In the genomic region with DNA sequence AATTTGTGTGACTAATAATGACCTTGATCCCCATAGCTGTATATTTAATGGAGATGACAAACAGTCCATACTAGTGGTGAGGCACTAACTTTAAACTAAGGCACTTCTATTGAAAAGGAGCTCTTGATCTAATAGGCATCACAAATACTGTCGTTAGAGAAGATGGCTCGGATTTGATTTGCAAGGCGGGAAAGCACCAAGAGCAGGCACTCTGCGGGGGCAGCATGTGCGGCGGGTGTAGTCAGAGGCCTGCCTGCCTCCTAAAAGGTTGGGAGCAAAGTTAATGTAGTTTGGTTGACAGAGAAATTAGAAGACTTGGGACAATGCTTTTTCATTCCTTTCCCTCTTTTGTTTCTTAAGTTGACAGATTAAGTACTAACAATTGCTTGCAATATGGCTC, we compare ENCODE assay signal across 24 cellular contexts.
"Had no signal": no experiment of that assay in that cellular context is flagged by ENCODE, and none has a peak within 500 bp of the region (broad histone marks: within the 10 kb centered on the region; RNA-seq: fewer than 3 reads in every experiment).

No MANE protein-coding gene starts in this region.

- H3K36me3 Mint-ChIP-seq: activated CD8-positive, alpha-beta memory T cell treated with anti-CD3 and anti-CD28 coated beads, Interleukin-2, amount 10 ng/mL, durations not matched to agents 7 days and 5 days had no signal

- H3K27ac Mint-ChIP-seq: activated CD8-positive, alpha-beta memory T cell treated with anti-CD3 and anti-CD28 coated beads, Interleukin-2, amount 10 ng/mL, durations not matched to agents 7 days and 5 days; activated naive CD4-positive, alpha-beta T cell treated with anti-CD3 and anti-CD28 coated beads, Interleukin-2, amount 50 U/mL, for 24 hours; activated T-cell treated with anti-CD3 and anti-CD28 coated beads, Interleukin-2, amount 50 U/mL, for 24 hours; activated T-helper 1 cell treated with anti-CD3 and anti-CD28 coated beads, Interleukin-12 subunit alpha, Interleukin-12 subunit beta, Interleukin-2, Interleukin-4 antibody, amounts not matched to agents 30 ng/mL and 10 ng/mL and 1 ng/mL, durations not matched to agents 14 hours and 24 hours and 36 hours; T-helper 1 cell treated with Interleukin-12 subunit alpha and Interleukin-12 subunit beta and Interleukin-4 antibody, amounts not matched to agents 30 μg/mL and 1 μg/mL, for 36 hours had no signal

- H3K4me3 ChIP-seq: ascending aorta, body of pancreas, SJSA1 had no signal

- DNase-seq: activated CD4-positive, alpha-beta T cell treated with anti-CD3 and anti-CD28 coated beads for 48 hours; activated CD4-positive, alpha-beta T cell treated with anti-CD3 and anti-CD28 coated beads, Interleukin-2, amount 50 U/mL, for 48 hours; activated CD4-positive, CD25-positive, alpha-beta regulatory T cell treated with anti-CD3 and anti-CD28 coated beads, Interleukin-2, amount 50 U/mL, for 72 hours; activated CD8-positive, alpha-beta memory T cell treated with anti-CD3 and anti-CD28 coated beads, Interleukin-2, amount 10 ng/mL, durations not matched to agents 7 days and 5 days; activated effector memory CD4-positive, alpha-beta T cell treated with Interleukin-2 at 50 U/mL for 16 hours; activated naive CD4-positive, alpha-beta T cell; activated T-cell treated with anti-CD3 and anti-CD28 coated beads, Interleukin-2, amount 50 U/mL, for 24 hours; amniotic stem cell; body of pancreas; central memory CD4-positive, alpha-beta T cell; NCI-H1048; NCI-H187 treated with DMSO at 0.1 percent for 48 hours; NCI-H2081 treated with DMSO at 0.1 percent for 48 hours; NCI-H2171 treated with DMSO at 0.1 percent for 48 hours; NCI-H226; NCI-H526; NCI-H774; SHP77 had no signal

- H3K36me3 ChIP-seq: ascending aorta, SJSA1 had no signal

- H3K27me3 ChIP-seq: ascending aorta, SJSA1 had no signal

- H3K9me3 ChIP-seq: ascending aorta, body of pancreas, SJSA1 had no signal

- H3K27ac ChIP-seq: ascending aorta, body of pancreas, SJSA1 had no signal

- H3K27me3 Mint-ChIP-seq: activated CD8-positive, alpha-beta memory T cell treated with anti-CD3 and anti-CD28 coated beads, Interleukin-2, amount 10 ng/mL, durations not matched to agents 7 days and 5 days; activated naive CD4-positive, alpha-beta T cell treated with anti-CD3 and anti-CD28 coated beads, Interleukin-2, amount 50 U/mL, for 24 hours; activated T-cell treated with anti-CD3 and anti-CD28 coated beads, Interleukin-2, amount 50 U/mL, for 24 hours had no signal

- ATAC-seq: activated CD8-positive, alpha-beta memory T cell treated with anti-CD3 and anti-CD28 coated beads, Interleukin-2, amount 10 ng/mL, durations not matched to agents 7 days and 5 days; body of pancreas; SK-N-SH treated with all-trans-retinoic acid at 6 μM for 48 hours had no signal

- H3K4me1 Mint-ChIP-seq: activated CD8-positive, alpha-beta memory T cell treated with anti-CD3 and anti-CD28 coated beads, Interleukin-2, amount 10 ng/mL, durations not matched to agents 7 days and 5 days had no signal

- H3K9me3 Mint-ChIP-seq: activated naive CD4-positive, alpha-beta T cell treated with anti-CD3 and anti-CD28 coated beads, Interleukin-2, amount 50 U/mL, for 24 hours; activated T-cell treated with anti-CD3 and anti-CD28 coated beads, Interleukin-2, amount 50 U/mL, for 24 hours; activated T-helper 1 cell treated with anti-CD3 and anti-CD28 coated beads, Interleukin-12 subunit alpha, Interleukin-12 subunit beta, Interleukin-2, Interleukin-4 antibody, amounts not matched to agents 30 ng/mL and 10 ng/mL and 1 ng/mL, durations not matched to agents 14 hours and 24 hours and 36 hours; T-helper 1 cell treated with Interleukin-12 subunit alpha and Interleukin-12 subunit beta and Interleukin-4 antibody, amounts not matched to agents 30 μg/mL and 1 μg/mL, for 36 hours had no signal

- H3K4me1 ChIP-seq: ascending aorta, SJSA1 had no signal

- H3K4me3 Mint-ChIP-seq: activated CD8-positive, alpha-beta memory T cell treated with anti-CD3 and anti-CD28 coated beads, Interleukin-2, amount 10 ng/mL, durations not matched to agents 7 days and 5 days; activated naive CD4-positive, alpha-beta T cell treated with anti-CD3 and anti-CD28 coated beads, Interleukin-2, amount 50 U/mL, for 24 hours; activated T-cell treated with anti-CD3 and anti-CD28 coated beads, Interleukin-2, amount 50 U/mL, for 24 hours; activated T-helper 1 cell treated with anti-CD3 and anti-CD28 coated beads, Interleukin-12 subunit alpha, Interleukin-12 subunit beta, Interleukin-2, Interleukin-4 antibody, amounts not matched to agents 30 ng/mL and 10 ng/mL and 1 ng/mL, durations not matched to agents 14 hours and 24 hours and 36 hours; T-helper 1 cell treated with Interleukin-12 subunit alpha and Interleukin-12 subunit beta and Interleukin-4 antibody, amounts not matched to agents 30 μg/mL and 1 μg/mL, for 36 hours had no signal
